1 cellular context compared by ENCODE assay signal in the genomic region with DNA sequence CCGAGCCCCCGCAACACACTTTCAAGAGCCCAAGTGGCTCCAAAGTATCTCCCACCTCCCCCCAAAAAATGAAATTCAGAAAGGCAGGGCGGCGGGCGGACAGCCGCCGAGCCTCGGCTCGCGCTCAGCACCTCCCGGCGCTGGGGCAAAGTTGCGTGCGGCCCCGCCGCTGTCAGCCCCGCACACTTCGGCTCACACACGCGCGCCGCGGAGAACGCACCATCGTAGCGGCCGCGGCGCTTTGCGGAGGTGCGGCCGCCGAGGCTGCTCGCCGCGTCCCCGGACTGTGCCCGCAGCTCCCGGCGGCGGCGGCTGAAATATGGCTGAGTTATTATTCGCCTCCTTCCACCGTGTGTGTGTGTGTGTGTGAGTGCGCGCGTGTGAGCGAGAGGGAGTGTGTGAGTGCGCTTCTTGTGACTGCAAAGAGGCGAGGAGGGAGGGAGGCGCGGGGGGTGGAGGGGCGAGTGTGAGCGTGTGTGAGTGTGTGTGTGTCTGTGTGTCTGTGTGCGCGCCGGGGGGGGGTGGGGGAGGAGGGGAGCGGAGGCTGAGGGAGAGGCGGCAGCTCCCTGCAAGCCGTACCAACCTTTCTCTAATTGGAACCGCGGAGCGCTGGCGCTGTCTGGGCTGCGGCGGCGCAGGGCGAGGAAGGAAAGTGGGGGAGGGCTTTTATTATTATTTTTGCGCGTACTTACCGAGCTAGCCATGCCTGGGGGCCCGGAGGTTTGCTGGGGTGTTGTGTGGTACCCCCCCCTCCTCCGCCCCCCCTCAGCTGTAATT.
TF ChIP-seq lines count a peak whose summit lies in the region.

No MANE protein-coding gene starts in this region.

TF ChIP-seq in HepG2, 621 proteins besides CTCF, POLR2A, EP300 and RAD21 (continued from another document and continues in another):
- TF ChIP-seq, protein P1, sequence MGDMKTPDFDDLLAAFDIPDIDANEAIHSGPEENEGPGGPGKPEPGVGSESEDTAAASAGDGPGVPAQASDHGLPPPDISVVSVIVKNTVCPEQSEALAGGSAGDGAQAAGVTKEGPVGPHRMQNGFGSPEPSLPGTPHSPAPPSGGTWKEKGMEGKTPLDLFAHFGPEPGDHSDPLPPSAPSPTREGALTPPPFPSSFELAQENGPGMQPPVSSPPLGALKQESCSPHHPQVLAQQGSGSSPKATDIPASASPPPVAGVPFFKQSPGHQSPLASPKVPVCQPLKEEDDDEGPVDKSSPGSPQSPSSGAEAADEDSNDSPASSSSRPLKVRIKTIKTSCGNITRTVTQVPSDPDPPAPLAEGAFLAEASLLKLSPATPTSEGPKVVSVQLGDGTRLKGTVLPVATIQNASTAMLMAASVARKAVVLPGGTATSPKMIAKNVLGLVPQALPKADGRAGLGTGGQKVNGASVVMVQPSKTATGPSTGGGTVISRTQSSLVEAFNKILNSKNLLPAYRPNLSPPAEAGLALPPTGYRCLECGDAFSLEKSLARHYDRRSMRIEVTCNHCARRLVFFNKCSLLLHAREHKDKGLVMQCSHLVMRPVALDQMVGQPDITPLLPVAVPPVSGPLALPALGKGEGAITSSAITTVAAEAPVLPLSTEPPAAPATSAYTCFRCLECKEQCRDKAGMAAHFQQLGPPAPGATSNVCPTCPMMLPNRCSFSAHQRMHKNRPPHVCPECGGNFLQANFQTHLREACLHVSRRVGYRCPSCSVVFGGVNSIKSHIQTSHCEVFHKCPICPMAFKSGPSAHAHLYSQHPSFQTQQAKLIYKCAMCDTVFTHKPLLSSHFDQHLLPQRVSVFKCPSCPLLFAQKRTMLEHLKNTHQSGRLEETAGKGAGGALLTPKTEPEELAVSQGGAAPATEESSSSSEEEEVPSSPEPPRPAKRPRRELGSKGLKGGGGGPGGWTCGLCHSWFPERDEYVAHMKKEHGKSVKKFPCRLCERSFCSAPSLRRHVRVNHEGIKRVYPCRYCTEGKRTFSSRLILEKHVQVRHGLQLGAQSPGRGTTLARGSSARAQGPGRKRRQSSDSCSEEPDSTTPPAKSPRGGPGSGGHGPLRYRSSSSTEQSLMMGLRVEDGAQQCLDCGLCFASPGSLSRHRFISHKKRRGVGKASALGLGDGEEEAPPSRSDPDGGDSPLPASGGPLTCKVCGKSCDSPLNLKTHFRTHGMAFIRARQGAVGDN (CRISPR knock-in tag; IDR thresholded peaks at IDR 0.05) = no peak; the same call in none of the 2 replicates
- TF ChIP-seq HNRNPLL (IDR thresholded peaks at IDR 0.05; ENCODE audit: low read depth, low read length, poor library complexity, severe bottlenecking) = peak; percentile 53
- TF ChIP-seq CBFB (CRISPR knock-in tag; IDR thresholded peaks at IDR 0.05) = no peak
- TF ChIP-seq ZNF773 (CRISPR knock-in tag; IDR thresholded peaks at IDR 0.05; ENCODE audit: borderline replicate concordance) = no peak
- TF ChIP-seq BHLHE40 (IDR thresholded peaks at IDR 0.05; ENCODE audit: low read length) = no peak
- TF ChIP-seq, protein P2, sequence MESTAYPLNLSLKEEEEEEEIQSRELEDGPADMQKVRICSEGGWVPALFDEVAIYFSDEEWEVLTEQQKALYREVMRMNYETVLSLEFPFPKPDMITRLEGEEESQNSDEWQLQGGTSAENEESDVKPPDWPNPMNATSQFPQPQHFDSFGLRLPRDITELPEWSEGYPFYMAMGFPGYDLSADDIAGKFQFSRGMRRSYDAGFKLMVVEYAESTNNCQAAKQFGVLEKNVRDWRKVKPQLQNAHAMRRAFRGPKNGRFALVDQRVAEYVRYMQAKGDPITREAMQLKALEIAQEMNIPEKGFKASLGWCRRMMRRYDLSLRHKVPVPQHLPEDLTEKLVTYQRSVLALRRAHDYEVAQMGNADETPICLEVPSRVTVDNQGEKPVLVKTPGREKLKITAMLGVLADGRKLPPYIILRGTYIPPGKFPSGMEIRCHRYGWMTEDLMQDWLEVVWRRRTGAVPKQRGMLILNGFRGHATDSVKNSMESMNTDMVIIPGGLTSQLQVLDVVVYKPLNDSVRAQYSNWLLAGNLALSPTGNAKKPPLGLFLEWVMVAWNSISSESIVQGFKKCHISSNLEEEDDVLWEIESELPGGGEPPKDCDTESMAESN (CRISPR knock-in tag; conservative IDR thresholded peaks at IDR 0.05) = no peak
- no peak for TF ChIP-seq HNF4G (IDR thresholded peaks at IDR 0.05; ENCODE audit: borderline replicate concordance, low read depth, low read length)
- TF ChIP-seq HNF4G (CRISPR knock-in tag; IDR thresholded peaks at IDR 0.05; ENCODE audit: borderline replicate concordance, low read depth) = no peak
- no peak for TF ChIP-seq RFXAP (CRISPR knock-in tag; IDR thresholded peaks at IDR 0.05; ENCODE audit: borderline replicate concordance)
- TF ChIP-seq, protein P3, sequence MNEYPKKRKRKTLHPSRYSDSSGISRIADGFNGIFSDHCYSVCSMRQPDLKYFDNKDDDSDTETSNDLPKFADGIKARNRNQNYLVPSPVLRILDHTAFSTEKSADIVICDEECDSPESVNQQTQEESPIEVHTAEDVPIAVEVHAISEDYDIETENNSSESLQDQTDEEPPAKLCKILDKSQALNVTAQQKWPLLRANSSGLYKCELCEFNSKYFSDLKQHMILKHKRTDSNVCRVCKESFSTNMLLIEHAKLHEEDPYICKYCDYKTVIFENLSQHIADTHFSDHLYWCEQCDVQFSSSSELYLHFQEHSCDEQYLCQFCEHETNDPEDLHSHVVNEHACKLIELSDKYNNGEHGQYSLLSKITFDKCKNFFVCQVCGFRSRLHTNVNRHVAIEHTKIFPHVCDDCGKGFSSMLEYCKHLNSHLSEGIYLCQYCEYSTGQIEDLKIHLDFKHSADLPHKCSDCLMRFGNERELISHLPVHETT (CRISPR knock-in tag; conservative IDR thresholded peaks at IDR 0.05) = no peak
- TF ChIP-seq ZNF709 (CRISPR knock-in tag; IDR thresholded peaks at IDR 0.05) = no peak
- no peak for TF ChIP-seq RARA (CRISPR knock-in tag; IDR thresholded peaks at IDR 0.05)
- TF ChIP-seq ZNF674 (CRISPR knock-in tag; IDR thresholded peaks at IDR 0.05; ENCODE audit: low read depth) = no peak
- TF ChIP-seq ZNF326 (CRISPR knock-in tag; IDR thresholded peaks at IDR 0.05; ENCODE audit: borderline replicate concordance) = no peak
- TF ChIP-seq ZNF670 (CRISPR knock-in tag; IDR thresholded peaks at IDR 0.05; ENCODE audit: borderline replicate concordance) = no peak; the same call in 1 of the 2 replicates
- TF ChIP-seq ZNF660 (CRISPR knock-in tag; IDR thresholded peaks at IDR 0.05; ENCODE audit: borderline replicate concordance, low read depth) = no peak
- no peak for TF ChIP-seq ZNF672 (CRISPR knock-in tag; IDR thresholded peaks at IDR 0.05)
- TF ChIP-seq ZFP36L1 (CRISPR knock-in tag; IDR thresholded peaks at IDR 0.05) = no peak
- no peak for TF ChIP-seq ZNF530 (CRISPR knock-in tag; IDR thresholded peaks at IDR 0.05; ENCODE audit: low read depth)
- no peak for TF ChIP-seq NR3C1 (CRISPR knock-in tag; IDR thresholded peaks at IDR 0.05)
- no peak for TF ChIP-seq ADNP (CRISPR knock-in tag; IDR thresholded peaks at IDR 0.05)
- no peak for TF ChIP-seq RXRB (CRISPR knock-in tag; IDR thresholded peaks at IDR 0.05; ENCODE audit: borderline replicate concordance)
- TF ChIP-seq ZNF484 (CRISPR knock-in tag; IDR thresholded peaks at IDR 0.05; ENCODE audit: borderline replicate concordance, low read depth) = no peak
- TF ChIP-seq BCL6 (CRISPR knock-in tag; IDR thresholded peaks at IDR 0.05) = no peak
- no peak for TF ChIP-seq ZNF768 (CRISPR knock-in tag; IDR thresholded peaks at IDR 0.05)
- TF ChIP-seq REPIN1 (CRISPR knock-in tag; IDR thresholded peaks at IDR 0.05; ENCODE audit: borderline replicate concordance, low read depth) = no peak
- no peak for TF ChIP-seq ZNF616 (CRISPR knock-in tag; IDR thresholded peaks at IDR 0.05; ENCODE audit: low read depth)
- TF ChIP-seq ZNF549 (CRISPR knock-in tag; IDR thresholded peaks at IDR 0.05) = no peak
- TF ChIP-seq, protein P4, sequence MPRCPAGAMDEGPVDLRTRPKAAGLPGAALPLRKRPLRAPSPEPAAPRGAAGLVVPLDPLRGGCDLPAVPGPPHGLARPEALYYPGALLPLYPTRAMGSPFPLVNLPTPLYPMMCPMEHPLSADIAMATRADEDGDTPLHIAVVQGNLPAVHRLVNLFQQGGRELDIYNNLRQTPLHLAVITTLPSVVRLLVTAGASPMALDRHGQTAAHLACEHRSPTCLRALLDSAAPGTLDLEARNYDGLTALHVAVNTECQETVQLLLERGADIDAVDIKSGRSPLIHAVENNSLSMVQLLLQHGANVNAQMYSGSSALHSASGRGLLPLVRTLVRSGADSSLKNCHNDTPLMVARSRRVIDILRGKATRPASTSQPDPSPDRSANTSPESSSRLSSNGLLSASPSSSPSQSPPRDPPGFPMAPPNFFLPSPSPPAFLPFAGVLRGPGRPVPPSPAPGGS (CRISPR knock-in tag; IDR thresholded peaks at IDR 0.05) = no peak
- TF ChIP-seq ZNF879 (CRISPR knock-in tag; IDR thresholded peaks at IDR 0.05) = no peak
- no peak for TF ChIP-seq HNRNPL (IDR thresholded peaks at IDR 0.05; ENCODE audit: low read depth, low read length)
- no peak for TF ChIP-seq NFIC (IDR thresholded peaks at IDR 0.05; ENCODE audit: low read length)
- TF ChIP-seq ZNF513 (CRISPR knock-in tag; conservative IDR thresholded peaks at IDR 0.05) = no peak
- no peak for TF ChIP-seq NFKBIZ (CRISPR knock-in tag; IDR thresholded peaks at IDR 0.05)
- TF ChIP-seq ZNF713 (CRISPR knock-in tag; IDR thresholded peaks at IDR 0.05) = no peak
- no peak for TF ChIP-seq CSRNP2 (CRISPR knock-in tag; conservative IDR thresholded peaks at IDR 0.05; ENCODE audit: low read depth)
- TF ChIP-seq, protein P5, sequence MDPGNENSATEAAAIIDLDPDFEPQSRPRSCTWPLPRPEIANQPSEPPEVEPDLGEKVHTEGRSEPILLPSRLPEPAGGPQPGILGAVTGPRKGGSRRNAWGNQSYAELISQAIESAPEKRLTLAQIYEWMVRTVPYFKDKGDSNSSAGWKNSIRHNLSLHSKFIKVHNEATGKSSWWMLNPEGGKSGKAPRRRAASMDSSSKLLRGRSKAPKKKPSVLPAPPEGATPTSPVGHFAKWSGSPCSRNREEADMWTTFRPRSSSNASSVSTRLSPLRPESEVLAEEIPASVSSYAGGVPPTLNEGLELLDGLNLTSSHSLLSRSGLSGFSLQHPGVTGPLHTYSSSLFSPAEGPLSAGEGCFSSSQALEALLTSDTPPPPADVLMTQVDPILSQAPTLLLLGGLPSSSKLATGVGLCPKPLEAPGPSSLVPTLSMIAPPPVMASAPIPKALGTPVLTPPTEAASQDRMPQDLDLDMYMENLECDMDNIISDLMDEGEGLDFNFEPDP (CRISPR knock-in tag; conservative IDR thresholded peaks at IDR 0.05) = no peak
- TF ChIP-seq KDM6A (CRISPR knock-in tag; IDR thresholded peaks at IDR 0.05; ENCODE audit: low read depth) = no peak
- TF ChIP-seq ZNF790 (CRISPR knock-in tag; IDR thresholded peaks at IDR 0.05; ENCODE audit: borderline replicate concordance) = 0 out of 2 replicates have a peak, but pooled peaks have one; percentile 50
- no peak for TF ChIP-seq ZNF34 (CRISPR knock-in tag; IDR thresholded peaks at IDR 0.05; ENCODE audit: borderline replicate concordance)
- TF ChIP-seq TAF15 (IDR thresholded peaks at IDR 0.05; ENCODE audit: low read depth, low read length, poor library complexity, severe bottlenecking) = no peak
- TF ChIP-seq ZC3H4 (CRISPR knock-in tag; IDR thresholded peaks at IDR 0.05; ENCODE audit: borderline replicate concordance) = no peak
- TF ChIP-seq ZSCAN31 (CRISPR knock-in tag; IDR thresholded peaks at IDR 0.05; ENCODE audit: low read depth) = no peak
- TF ChIP-seq MEF2D (CRISPR knock-in tag; IDR thresholded peaks at IDR 0.05) = no peak
- no peak for TF ChIP-seq JARID2 (CRISPR knock-in tag; IDR thresholded peaks at IDR 0.05; ENCODE audit: insufficient replicate concordance)
- no peak for TF ChIP-seq PAF1 (CRISPR knock-in tag; IDR thresholded peaks at IDR 0.05)
- TF ChIP-seq ZNF432 (CRISPR knock-in tag; IDR thresholded peaks at IDR 0.05; ENCODE audit: borderline replicate concordance) = no peak
- TF ChIP-seq SRSF4 (IDR thresholded peaks at IDR 0.05; ENCODE audit: low read depth, low read length, poor library complexity, severe bottlenecking) = no peak
- TF ChIP-seq KDM3A (CRISPR knock-in tag; IDR thresholded peaks at IDR 0.05; ENCODE audit: low read depth) = 0 out of 2 replicates have a peak, but pooled peaks have one; percentile 8
- no peak for TF ChIP-seq ZFP82 (CRISPR knock-in tag; IDR thresholded peaks at IDR 0.05; ENCODE audit: borderline replicate concordance)
- TF ChIP-seq ZNF577 (CRISPR knock-in tag; IDR thresholded peaks at IDR 0.05; ENCODE audit: borderline replicate concordance, low read depth) = no peak
- TF ChIP-seq ATF7-NPFF (CRISPR knock-in tag; IDR thresholded peaks at IDR 0.05; ENCODE audit: low read depth) = no peak
- no peak for TF ChIP-seq FOXK1 (CRISPR knock-in tag; IDR thresholded peaks at IDR 0.05; ENCODE audit: borderline replicate concordance, low read depth)
- no peak for TF ChIP-seq TAF1 (CRISPR knock-in tag; IDR thresholded peaks at IDR 0.05)
- TF ChIP-seq, protein P6, sequence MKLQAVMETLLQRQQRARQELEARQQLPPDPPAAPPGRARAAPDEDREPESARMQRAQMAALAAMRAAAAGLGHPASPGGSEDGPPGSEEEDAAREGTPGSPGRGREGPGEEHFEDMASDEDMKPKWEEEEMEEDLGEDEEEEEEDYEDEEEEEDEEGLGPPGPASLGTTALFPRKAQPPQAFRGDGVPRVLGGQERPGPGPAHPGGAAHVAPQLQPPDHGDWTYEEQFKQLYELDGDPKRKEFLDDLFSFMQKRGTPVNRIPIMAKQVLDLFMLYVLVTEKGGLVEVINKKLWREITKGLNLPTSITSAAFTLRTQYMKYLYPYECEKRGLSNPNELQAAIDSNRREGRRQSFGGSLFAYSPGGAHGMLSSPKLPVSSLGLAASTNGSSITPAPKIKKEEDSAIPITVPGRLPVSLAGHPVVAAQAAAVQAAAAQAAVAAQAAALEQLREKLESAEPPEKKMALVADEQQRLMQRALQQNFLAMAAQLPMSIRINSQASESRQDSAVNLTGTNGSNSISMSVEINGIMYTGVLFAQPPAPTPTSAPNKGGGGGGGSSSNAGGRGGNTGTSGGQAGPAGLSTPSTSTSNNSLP (IDR thresholded peaks at IDR 0.05; ENCODE audit: low read depth, low read length) = no peak
